Comparison of ENCODE assay signal across 8 cellular contexts in the genomic region with DNA sequence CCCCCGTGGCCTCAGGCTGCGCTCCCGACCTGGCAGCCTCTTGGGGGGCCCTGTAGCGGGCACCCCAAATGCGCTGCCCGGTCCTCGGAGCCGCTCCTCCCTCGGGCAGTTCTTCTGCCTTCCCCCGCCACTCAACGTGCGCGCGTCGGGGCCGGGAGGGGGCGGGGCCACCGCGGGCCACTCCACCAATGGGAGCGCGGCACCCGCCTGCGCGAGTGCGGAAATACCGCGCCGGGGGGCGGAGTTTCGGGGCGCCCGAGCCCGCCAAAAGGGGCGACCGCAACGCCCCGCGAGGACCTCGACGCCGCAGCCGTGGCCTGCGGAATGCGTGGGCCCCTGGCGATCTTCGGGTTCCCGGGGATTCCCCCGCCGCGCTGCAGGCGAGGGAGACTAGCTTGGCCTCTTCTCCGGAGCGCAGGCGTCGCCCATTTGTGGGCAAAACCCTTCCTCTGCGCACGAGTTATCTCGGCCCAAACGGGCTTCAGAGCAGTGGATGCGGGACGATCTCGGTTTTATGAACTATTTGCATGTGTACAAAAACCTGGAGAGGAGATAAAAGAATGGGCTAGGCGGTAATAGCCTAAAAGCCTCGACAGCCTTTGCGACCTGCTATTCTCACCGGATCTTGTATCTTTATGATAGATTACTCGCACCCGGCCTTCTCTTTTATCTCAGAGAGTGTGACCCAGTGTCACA. TPM values are rescaled to one million over a fixed set of nuclear protein-coding genes. Genes with fewer than 3 reads are reported as not detected.
DNase-seq lines count a peak whose midpoint lies in the region; ATAC-seq and TF ChIP-seq lines count a peak whose summit lies in the region.

A gene with protein sequence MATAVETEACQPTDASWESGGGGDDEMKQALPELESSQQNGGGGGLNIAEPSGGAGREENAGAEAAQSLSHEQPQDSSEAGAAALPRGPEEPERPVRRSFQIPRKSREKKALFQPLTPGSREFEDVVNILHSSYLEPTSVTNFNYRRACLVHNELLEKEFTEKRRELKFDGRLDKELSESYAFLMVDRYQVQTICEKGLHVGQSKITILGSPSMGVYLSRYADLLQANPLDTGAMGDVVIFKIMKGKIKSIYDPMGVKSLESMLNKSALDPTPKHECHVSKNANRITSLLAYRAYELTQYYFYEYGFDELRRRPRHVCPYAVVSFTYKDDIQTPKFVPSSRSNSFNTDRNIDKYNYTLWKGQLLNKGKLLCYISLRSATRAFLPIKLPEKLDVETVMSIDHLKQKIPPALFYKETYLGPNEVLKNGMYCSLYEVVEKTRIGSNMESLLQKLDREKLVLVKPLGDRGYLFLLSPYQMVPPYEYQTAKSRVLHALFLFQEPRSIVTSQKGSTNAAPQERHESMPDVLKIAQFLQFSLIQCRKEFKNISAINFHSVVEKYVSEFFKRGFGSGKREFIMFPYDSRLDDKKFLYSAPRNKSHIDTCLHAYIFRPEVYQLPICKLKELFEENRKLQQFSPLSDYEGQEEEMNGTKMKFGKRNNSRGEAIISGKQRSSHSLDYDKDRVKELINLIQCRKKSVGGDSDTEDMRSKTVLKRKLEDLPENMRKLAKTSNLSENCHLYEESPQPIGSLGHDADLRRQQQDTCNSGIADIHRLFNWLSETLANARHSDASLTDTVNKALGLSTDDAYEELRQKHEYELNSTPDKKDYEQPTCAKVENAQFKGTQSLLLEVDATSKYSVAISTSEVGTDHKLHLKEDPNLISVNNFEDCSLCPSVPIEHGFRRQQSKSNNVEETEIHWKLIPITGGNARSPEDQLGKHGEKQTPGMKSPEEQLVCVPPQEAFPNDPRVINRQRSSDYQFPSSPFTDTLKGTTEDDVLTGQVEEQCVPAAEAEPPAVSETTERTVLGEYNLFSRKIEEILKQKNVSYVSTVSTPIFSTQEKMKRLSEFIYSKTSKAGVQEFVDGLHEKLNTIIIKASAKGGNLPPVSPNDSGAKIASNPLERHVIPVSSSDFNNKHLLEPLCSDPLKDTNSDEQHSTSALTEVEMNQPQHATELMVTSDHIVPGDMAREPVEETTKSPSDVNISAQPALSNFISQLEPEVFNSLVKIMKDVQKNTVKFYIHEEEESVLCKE (N-terminal part only) (minus strand): TSS at position 144 of the 696 bp plus-strand sequence. CDS start 259 bp downstream, outside the sequence.

- peaks cover 22% of the 10 kb centered on the region for H3K36me3 Mint-ChIP-seq in mesothelial cell of epicardium

- TF ChIP-seq CTCF in mesothelial cell of epicardium (IDR thresholded peaks at IDR 0.05; ENCODE audit: unreplicated experiment), result no peak

- H3K27ac Mint-ChIP-seq in mesothelial cell of epicardium, result peak within 1 kb of the TSS; percentile 98

- peak within 1 kb of the TSS; percentile 90 for H3K4me3 Mint-ChIP-seq in mesothelial cell of epicardium

- ATAC-seq in GM19043 (IDR thresholded peaks at IDR 0.05; ENCODE audit: low read depth, unreplicated experiment) (peak; percentile 59), HG03378 (IDR thresholded peaks at IDR 0.05; ENCODE audit: unreplicated experiment) (peak; percentile 45)

- in situ Hi-C loops in endometrial microvascular endothelial cells (cut with HindIII; ENCODE audit: inconsistent ontology term, low pct_unique_long_range_greater_than_20kb, low sequenced_read_pairs), result no loop called here

- no peaks in the 10 kb centered on the region for H3K27me3 Mint-ChIP-seq in mesothelial cell of epicardium (ENCODE audit: low read depth)

- DNase-seq in C1 segment of cervical spinal cord (lab: John Stamatoyannopoulos, UW) (peak in 13 of 14 donors; percentile 9 to 85 (median 77)), NOMO-1 treated with dmso at 0.1 percent for 144 hours (lab: John Stamatoyannopoulos, UW; ENCODE audit: unreplicated experiment) (peak; percentile 44), mesothelial cell of epicardium (ENCODE audit: low spot score in 2 of 2, unreplicated experiment in 2 of 2) (peak; percentile 61 to 73)
- peak; percentile 86 for DNase-seq in activated CD8-positive, alpha-beta memory T cell treated with anti-CD3 and anti-CD28 coated beads, Interleukin-2, amount 50 U/mL, for 4 hours
- DNase-seq in stimulated activated CD8-positive, alpha-beta memory T cell treated with anti-CD3 and anti-CD28 coated beads, Interleukin-15, amount 100 ng/mL, for 4 hours (ENCODE audit: low read depth in 2 of 2), result peak; percentile 67 to 75

- peaks cover 15% of the 10 kb centered on the region for H3K4me1 Mint-ChIP-seq in mesothelial cell of epicardium

- H3K9me3 Mint-ChIP-seq in mesothelial cell of epicardium, result peaks cover 9% of the 10 kb centered on the region

RNA-seq across cellular contexts. Expression of the gene that starts here (rescaled TPM):
- 60.9 TPM for total RNA-seq in endometrial microvascular endothelial cells (ENCODE audit: inconsistent ontology term)
- 81.4 to 83.9 TPM (median 83.2 TPM) in 3 replicates for total RNA-seq in mesothelial cell of epicardium

Comparison
In these comparisons a context has a peak if more than half of its experiments do, and no peak if none do; other contexts are left out.
1. Peak in every context shown above with its lines: DNase-seq and ATAC-seq.